Comparison of ENCODE assay signal across 8 cellular contexts in the genomic region with DNA sequence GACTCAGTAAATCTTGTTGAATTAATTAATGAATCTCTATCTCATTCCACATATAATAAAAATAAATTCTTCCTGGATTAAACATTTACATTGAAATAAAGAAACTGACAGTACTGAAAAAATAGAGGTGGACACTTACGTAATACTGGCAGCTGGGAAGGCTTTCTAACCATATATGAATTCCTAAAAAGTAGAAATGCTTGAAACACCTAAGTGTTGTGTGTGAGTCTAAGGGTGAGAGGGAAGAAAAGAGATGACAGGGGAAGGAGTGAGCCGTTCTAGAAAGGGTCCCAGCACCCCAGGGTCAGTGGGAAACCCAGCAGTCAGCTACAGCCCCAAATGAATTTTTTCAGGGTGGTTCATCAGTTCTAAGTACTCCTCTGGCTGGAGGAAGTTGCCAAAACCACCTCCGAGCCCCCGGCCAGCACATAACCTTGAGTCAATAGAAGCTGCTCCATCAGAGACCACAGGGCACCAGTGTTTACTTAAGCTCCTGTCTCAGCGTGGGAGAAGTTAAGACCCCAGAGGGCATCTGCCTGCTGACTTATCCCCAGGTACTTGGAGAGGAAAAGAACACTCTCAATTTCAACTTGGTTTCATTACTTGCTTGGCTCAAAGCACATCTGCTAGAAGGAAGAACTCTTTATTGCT. TPM values are rescaled to one million over a fixed set of nuclear protein-coding genes. Genes with fewer than 3 reads are reported as not detected.
DNase-seq lines count a peak whose midpoint lies in the region; ATAC-seq and TF ChIP-seq lines count a peak whose summit lies in the region.

No MANE protein-coding gene starts in this region.

- no peak overlapping the region for H3K27ac Mint-ChIP-seq in activated naive CD4-positive, alpha-beta T cell treated with anti-CD3 and anti-CD28 coated beads for 36 hours
- H3K27ac Mint-ChIP-seq in activated CD4-positive, alpha-beta memory T cell treated with anti-CD3 and anti-CD28 coated beads, Interleukin-2, amount 10 ng/mL, durations not matched to agents 7 days and 5 days, result peak overlapping the region; percentile 98

- CTCF ChIA-PET in activated naive CD4-positive, alpha-beta T cell treated with anti-CD3 and anti-CD28 coated beads for 36 hours (lab: Charles Lee), result interaction anchor here (1.2 to 1.3 kb wide), 2 partner anchors 16 to 17 kb away, joined by 3 read pairs; no protein-coding TSS in a partner anchor
- CTCF ChIA-PET in activated CD4-positive, alpha-beta memory T cell treated with anti-CD3 and anti-CD28 coated beads, Interleukin-2, amount 10 ng/mL, durations not matched to agents 7 days and 5 days (lab: Charles Lee), result interaction anchor here (4.1 to 4.6 kb wide), 2 partner anchors 14 to 17 kb away, joined by 23 read pairs; no protein-coding TSS in a partner anchor
- CTCF ChIA-PET in GM10248 (lab: Yijun Ruan, JAX), result interaction anchor here (1.1 to 4.8 kb wide), 2 partner anchors 16 to 108 kb away, joined by 3 to 21 read pairs; no protein-coding TSS in a partner anchor

- no peak for ATAC-seq in HG02884 (IDR thresholded peaks at IDR 0.05; ENCODE audit: unreplicated experiment)

- POLR2A ChIA-PET in activated CD4-positive, alpha-beta memory T cell treated with anti-CD3 and anti-CD28 coated beads, Interleukin-2, amount 10 ng/mL, durations not matched to agents 7 days and 5 days (lab: Charles Lee), result interaction anchor here (1.1 to 3.6 kb wide), 3 partner anchors 13 to 20 kb away, joined by 4 to 20 read pairs (median 6); a partner anchor contains a TSS
- POLR2A ChIA-PET in GM10248 (lab: Yijun Ruan, JAX), result no interaction called here

- TF ChIP-seq POLR2A in tibial nerve (IDR thresholded peaks at IDR 0.05), result no peak

- H3K9me3 Mint-ChIP-seq in activated naive CD4-positive, alpha-beta T cell treated with anti-CD3 and anti-CD28 coated beads for 36 hours, result no peaks in the 10 kb centered on the region
- H3K9me3 Mint-ChIP-seq in activated CD4-positive, alpha-beta memory T cell treated with anti-CD3 and anti-CD28 coated beads, Interleukin-2, amount 10 ng/mL, durations not matched to agents 7 days and 5 days, result no peaks in the 10 kb centered on the region

- no peaks in the 10 kb centered on the region for H3K27me3 Mint-ChIP-seq in activated naive CD4-positive, alpha-beta T cell treated with anti-CD3 and anti-CD28 coated beads for 36 hours (ENCODE audit: low read depth)
- no peaks in the 10 kb centered on the region for H3K27me3 Mint-ChIP-seq in activated CD4-positive, alpha-beta memory T cell treated with anti-CD3 and anti-CD28 coated beads, Interleukin-2, amount 10 ng/mL, durations not matched to agents 7 days and 5 days

- no peak for TF ChIP-seq EP300 in tibial nerve (IDR thresholded peaks at IDR 0.05)

- no peak overlapping the region for H3K4me3 ChIP-seq in tibial nerve

- peak overlapping the region in 3 of 4 donors; percentile 66 to 83 (median 71) for H3K27ac ChIP-seq in tibial nerve

- peaks cover 0 to 95% (median 38%) of the 10 kb centered on the region in 4 donors for H3K4me1 ChIP-seq in tibial nerve

- H3K27me3 ChIP-seq in tibial nerve, result no peaks in the 10 kb centered on the region

- no peak for DNase-seq in activated naive CD4-positive, alpha-beta T cell treated with anti-CD3 and anti-CD28 coated beads for 36 hours
- DNase-seq in activated naive CD4-positive, alpha-beta T cell treated with Interleukin-2 at 50 U/mL for 16 hours, result no peak
- no peak for DNase-seq in activated CD4-positive, alpha-beta memory T cell treated with anti-CD3 and anti-CD28 coated beads, Interleukin-2, amount 10 ng/mL, durations not matched to agents 7 days and 5 days
- peak; percentile 47 for DNase-seq in kidney tubule cell (ENCODE audit: low spot score)
- no peak for DNase-seq in tibial nerve (ENCODE audit: low spot score in 2 of 2)
- DNase-seq in GM10248 (ENCODE audit: extremely low spot score), result no peak
- no peak for DNase-seq in SHP77 (lab: John Stamatoyannopoulos, UW)

- WGBS in tibial nerve, 2 donors, result 26 to 38% methylated on average over 4 to 5 of the region's 5 CpGs

- peak overlapping the region; percentile 32 for H3K4me3 Mint-ChIP-seq in activated naive CD4-positive, alpha-beta T cell treated with anti-CD3 and anti-CD28 coated beads for 36 hours
- H3K4me3 Mint-ChIP-seq in activated CD4-positive, alpha-beta memory T cell treated with anti-CD3 and anti-CD28 coated beads, Interleukin-2, amount 10 ng/mL, durations not matched to agents 7 days and 5 days, result peak overlapping the region; percentile 67

- intact Hi-C loops in activated naive CD4-positive, alpha-beta T cell treated with anti-CD3 and anti-CD28 coated beads for 36 hours (cut with micrococcal nuclease), result loop anchor here (2.0 kb wide), 1 partner anchor 14 kb away; no protein-coding TSS in a partner anchor

- no peaks in the 10 kb centered on the region for H3K36me3 ChIP-seq in tibial nerve

- no peaks in the 10 kb centered on the region for H3K36me3 Mint-ChIP-seq in activated naive CD4-positive, alpha-beta T cell treated with anti-CD3 and anti-CD28 coated beads for 36 hours (ENCODE audit: low read depth)
- peaks cover 27% of the 10 kb centered on the region for H3K36me3 Mint-ChIP-seq in activated CD4-positive, alpha-beta memory T cell treated with anti-CD3 and anti-CD28 coated beads, Interleukin-2, amount 10 ng/mL, durations not matched to agents 7 days and 5 days (ENCODE audit: low read depth)

- H3K9me3 ChIP-seq in tibial nerve, result no peaks in the 10 kb centered on the region

- H3K4me1 Mint-ChIP-seq in activated naive CD4-positive, alpha-beta T cell treated with anti-CD3 and anti-CD28 coated beads for 36 hours (ENCODE audit: low read depth), result peaks cover 53% of the 10 kb centered on the region
- H3K4me1 Mint-ChIP-seq in activated CD4-positive, alpha-beta memory T cell treated with anti-CD3 and anti-CD28 coated beads, Interleukin-2, amount 10 ng/mL, durations not matched to agents 7 days and 5 days, result peaks cover 99% of the 10 kb centered on the region

- no peak for TF ChIP-seq CTCF in tibial nerve (IDR thresholded peaks at IDR 0.05)
- TF ChIP-seq CTCF in GM10248 (IDR thresholded peaks at IDR 0.05; ENCODE audit: control extremely low read depth, extremely low read depth, low read depth, missing control alignments), result no peak

RNA-seq across cellular contexts. Expression of a gene that starts 18.3 kb away (rescaled TPM):
- 1 to 10 TPM; 1.0 to 1.4 TPM for total RNA-seq in activated naive CD4-positive, alpha-beta T cell treated with anti-CD3 and anti-CD28 coated beads for 36 hours
- total RNA-seq in activated CD4-positive, alpha-beta memory T cell treated with anti-CD3 and anti-CD28 coated beads, Interleukin-2, amount 10 ng/mL, durations not matched to agents 7 days and 5 days, result 10 to 100 TPM; 10.5 to 12.0 TPM
- total RNA-seq in tibial nerve, result 1 to 10 TPM; 5.1 to 7.5 (median 5.8) TPM

RNA-seq across cellular contexts. Expression of a gene that starts 30.1 kb away (rescaled TPM):
- total RNA-seq in activated naive CD4-positive, alpha-beta T cell treated with anti-CD3 and anti-CD28 coated beads for 36 hours, result 100 to 1,000 TPM; 124 to 127 TPM
- total RNA-seq in activated CD4-positive, alpha-beta memory T cell treated with anti-CD3 and anti-CD28 coated beads, Interleukin-2, amount 10 ng/mL, durations not matched to agents 7 days and 5 days, result 10 to 100 TPM; 46.8 to 50.4 TPM
- 10 to 100 TPM; 24.1 to 37.8 (median 29.4) TPM for total RNA-seq in tibial nerve
